ENCODE assay signal across 1 cellular context in the genomic region with DNA sequence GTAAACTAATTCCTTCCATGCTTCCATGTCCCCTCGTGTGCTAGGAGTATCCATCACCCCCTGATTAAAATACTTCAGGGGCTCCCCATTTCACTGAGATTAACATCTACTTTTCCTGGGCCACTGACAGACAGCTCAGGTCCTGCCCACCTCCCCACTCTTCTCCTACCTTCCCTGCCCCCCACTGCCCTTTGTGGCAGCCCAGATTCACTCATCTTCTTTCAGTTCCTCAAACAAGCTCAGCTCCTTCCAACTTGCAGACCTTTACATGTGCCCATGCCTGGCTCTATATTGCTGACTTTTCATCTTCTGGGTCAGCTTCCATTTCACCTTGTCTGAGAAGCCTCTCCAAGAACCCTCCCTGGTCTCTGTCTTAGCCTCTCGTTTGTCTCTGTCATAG.
TF ChIP-seq lines count a peak whose summit lies in the region.

No MANE protein-coding gene starts in this region.

TF ChIP-seq in GM12878, 131 proteins besides CTCF, POLR2A, EP300 and RAD21 (continued from another document and continues in another):
- TF ChIP-seq, protein P1, sequence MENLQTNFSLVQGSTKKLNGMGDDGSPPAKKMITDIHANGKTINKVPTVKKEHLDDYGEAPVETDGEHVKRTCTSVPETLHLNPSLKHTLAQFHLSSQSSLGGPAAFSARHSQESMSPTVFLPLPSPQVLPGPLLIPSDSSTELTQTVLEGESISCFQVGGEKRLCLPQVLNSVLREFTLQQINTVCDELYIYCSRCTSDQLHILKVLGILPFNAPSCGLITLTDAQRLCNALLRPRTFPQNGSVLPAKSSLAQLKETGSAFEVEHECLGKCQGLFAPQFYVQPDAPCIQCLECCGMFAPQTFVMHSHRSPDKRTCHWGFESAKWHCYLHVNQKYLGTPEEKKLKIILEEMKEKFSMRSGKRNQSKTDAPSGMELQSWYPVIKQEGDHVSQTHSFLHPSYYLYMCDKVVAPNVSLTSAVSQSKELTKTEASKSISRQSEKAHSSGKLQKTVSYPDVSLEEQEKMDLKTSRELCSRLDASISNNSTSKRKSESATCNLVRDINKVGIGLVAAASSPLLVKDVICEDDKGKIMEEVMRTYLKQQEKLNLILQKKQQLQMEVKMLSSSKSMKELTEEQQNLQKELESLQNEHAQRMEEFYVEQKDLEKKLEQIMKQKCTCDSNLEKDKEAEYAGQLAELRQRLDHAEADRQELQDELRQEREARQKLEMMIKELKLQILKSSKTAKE (IDR thresholded peaks at IDR 0.05; ENCODE audit: low read depth, poor library complexity, severe bottlenecking): peak; percentile 27
- TF ChIP-seq BACH1 (IDR thresholded peaks at IDR 0.05; ENCODE audit: borderline replicate concordance) (no peak; the same call in 1 of the 2 replicates), SREBF2 (IDR thresholded peaks at IDR 0.05; ENCODE audit: low read length) (no peak), TBL1XR1 (IDR thresholded peaks at IDR 0.05; ENCODE audit: low read depth, low read length) (peak; percentile 69; the same call in 1 of the 2 replicates), NFXL1 (IDR thresholded peaks at IDR 0.05; ENCODE audit: borderline replicate concordance) (no peak), GABPA (IDR thresholded peaks at IDR 0.05; ENCODE audit: low read depth) (no peak), SREBF1 (IDR thresholded peaks at IDR 0.05; ENCODE audit: low read length) (no peak), RFX5 (IDR thresholded peaks at IDR 0.05; ENCODE audit: low read depth, low read length) (no peak), RAD51 (IDR thresholded peaks at IDR 0.05) (no peak), ZBED1 (IDR thresholded peaks at IDR 0.05; ENCODE audit: borderline replicate concordance) (no peak), SMC3 (IDR thresholded peaks at IDR 0.05; ENCODE audit: borderline replicate concordance, low read length) (peak; percentile 13; the same call in 1 of the 2 replicates), DPF2 (IDR thresholded peaks at IDR 0.05) (peak; percentile 95), ZSCAN29 (IDR thresholded peaks at IDR 0.05) (no peak), RUNX3 (IDR thresholded peaks at IDR 0.05; ENCODE audit: low read length) (peak; percentile 92), REST (IDR thresholded peaks at IDR 0.05; ENCODE audit: low read depth, low read length) (0 out of 2 replicates have a peak, but pooled peaks have one; percentile 11), SUPT20H (IDR thresholded peaks at IDR 0.05; ENCODE audit: borderline replicate concordance, control insufficient read depth, low read depth, low read length) (no peak), IRF4 (IDR thresholded peaks at IDR 0.05; ENCODE audit: low read depth, low read length) (peak; percentile 99), CHD4 (IDR thresholded peaks at IDR 0.05) (no peak), NR2C1 (IDR thresholded peaks at IDR 0.05) (no peak), MXI1 (IDR thresholded peaks at IDR 0.05; ENCODE audit: low read depth, low read length) (no peak), NFYA (IDR thresholded peaks at IDR 0.05; ENCODE audit: borderline replicate concordance, low read depth, low read length) (no peak), RBBP5 (conservative IDR thresholded peaks at IDR 0.05) (no peak), IKZF1 (conservative IDR thresholded peaks at IDR 0.05) (peak; percentile 51; the same call in 1 of the 2 replicates), ATF3 (IDR thresholded peaks at IDR 0.05; ENCODE audit: borderline replicate concordance, extremely low read depth, low read depth, low read length) (no peak), E4F1 (IDR thresholded peaks at IDR 0.05; ENCODE audit: borderline replicate concordance, partially characterized antibody) (no peak), EGR1 (IDR thresholded peaks at IDR 0.05; ENCODE audit: borderline replicate concordance in 1 of 2, low read depth in 2 of 2, low read length in 2 of 2) (no peak), NRF1 (conservative IDR thresholded peaks at IDR 0.05; ENCODE audit: low read depth, low read length) (no peak), PAX5 (IDR thresholded peaks at IDR 0.05; ENCODE audit: borderline replicate concordance, low read depth, low read length) (peak; percentile 84), YY1 (IDR thresholded peaks at IDR 0.05; ENCODE audit: low read depth, low read length) (peak; percentile 36; the same call in 1 of the 2 replicates), ZNF622 (IDR thresholded peaks at IDR 0.05) (no peak), SIX5 (IDR thresholded peaks at IDR 0.05; ENCODE audit: low read depth, low read length, severe bottlenecking) (no peak), HDAC6 (IDR thresholded peaks at IDR 0.05; ENCODE audit: unreplicated experiment) (no peak), MYB (IDR thresholded peaks at IDR 0.05; ENCODE audit: borderline replicate concordance, low read depth, low read length) (no peak), BCL11A (IDR thresholded peaks at IDR 0.05; ENCODE audit: low read depth, low read length) (peak; percentile 94), MEF2A (IDR thresholded peaks at IDR 0.05; ENCODE audit: insufficient read depth, low read depth, low read length) (0 out of 2 replicates have a peak, but pooled peaks have one; percentile 56), SMAD5 (IDR thresholded peaks at IDR 0.05; ENCODE audit: low read depth) (no peak), HDAC2 (IDR thresholded peaks at IDR 0.05) (no peak), ESRRA (IDR thresholded peaks at IDR 0.05; ENCODE audit: low read length) (no peak), NR2F1 (conservative IDR thresholded peaks at IDR 0.05) (peak; percentile 89), RELA (IDR thresholded peaks at IDR 0.05; ENCODE audit: borderline replicate concordance, partially characterized antibody) (no peak), TCF12 (IDR thresholded peaks at IDR 0.05; ENCODE audit: low read depth, low read length) (peak; percentile 73; the same call in 1 of the 2 replicates), IRF5 (IDR thresholded peaks at IDR 0.05; ENCODE audit: borderline replicate concordance) (no peak), JUND (IDR thresholded peaks at IDR 0.05; ENCODE audit: low read depth, low read length) (peak; percentile 32; the same call in 1 of the 2 replicates)
- TF ChIP-seq, protein P2, sequence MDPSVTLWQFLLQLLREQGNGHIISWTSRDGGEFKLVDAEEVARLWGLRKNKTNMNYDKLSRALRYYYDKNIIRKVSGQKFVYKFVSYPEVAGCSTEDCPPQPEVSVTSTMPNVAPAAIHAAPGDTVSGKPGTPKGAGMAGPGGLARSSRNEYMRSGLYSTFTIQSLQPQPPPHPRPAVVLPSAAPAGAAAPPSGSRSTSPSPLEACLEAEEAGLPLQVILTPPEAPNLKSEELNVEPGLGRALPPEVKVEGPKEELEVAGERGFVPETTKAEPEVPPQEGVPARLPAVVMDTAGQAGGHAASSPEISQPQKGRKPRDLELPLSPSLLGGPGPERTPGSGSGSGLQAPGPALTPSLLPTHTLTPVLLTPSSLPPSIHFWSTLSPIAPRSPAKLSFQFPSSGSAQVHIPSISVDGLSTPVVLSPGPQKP (IDR thresholded peaks at IDR 0.05; ENCODE audit: low read depth, low read length): no peak
- TF ChIP-seq, protein P3, sequence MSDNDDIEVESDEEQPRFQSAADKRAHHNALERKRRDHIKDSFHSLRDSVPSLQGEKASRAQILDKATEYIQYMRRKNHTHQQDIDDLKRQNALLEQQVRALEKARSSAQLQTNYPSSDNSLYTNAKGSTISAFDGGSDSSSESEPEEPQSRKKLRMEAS (IDR thresholded peaks at IDR 0.05; ENCODE audit: low read depth, low read length): no peak
- TF ChIP-seq, protein P4, sequence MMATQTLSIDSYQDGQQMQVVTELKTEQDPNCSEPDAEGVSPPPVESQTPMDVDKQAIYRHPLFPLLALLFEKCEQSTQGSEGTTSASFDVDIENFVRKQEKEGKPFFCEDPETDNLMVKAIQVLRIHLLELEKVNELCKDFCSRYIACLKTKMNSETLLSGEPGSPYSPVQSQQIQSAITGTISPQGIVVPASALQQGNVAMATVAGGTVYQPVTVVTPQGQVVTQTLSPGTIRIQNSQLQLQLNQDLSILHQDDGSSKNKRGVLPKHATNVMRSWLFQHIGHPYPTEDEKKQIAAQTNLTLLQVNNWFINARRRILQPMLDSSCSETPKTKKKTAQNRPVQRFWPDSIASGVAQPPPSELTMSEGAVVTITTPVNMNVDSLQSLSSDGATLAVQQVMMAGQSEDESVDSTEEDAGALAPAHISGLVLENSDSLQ (IDR thresholded peaks at IDR 0.05): peak; percentile 92
- TF ChIP-seq, protein P5, sequence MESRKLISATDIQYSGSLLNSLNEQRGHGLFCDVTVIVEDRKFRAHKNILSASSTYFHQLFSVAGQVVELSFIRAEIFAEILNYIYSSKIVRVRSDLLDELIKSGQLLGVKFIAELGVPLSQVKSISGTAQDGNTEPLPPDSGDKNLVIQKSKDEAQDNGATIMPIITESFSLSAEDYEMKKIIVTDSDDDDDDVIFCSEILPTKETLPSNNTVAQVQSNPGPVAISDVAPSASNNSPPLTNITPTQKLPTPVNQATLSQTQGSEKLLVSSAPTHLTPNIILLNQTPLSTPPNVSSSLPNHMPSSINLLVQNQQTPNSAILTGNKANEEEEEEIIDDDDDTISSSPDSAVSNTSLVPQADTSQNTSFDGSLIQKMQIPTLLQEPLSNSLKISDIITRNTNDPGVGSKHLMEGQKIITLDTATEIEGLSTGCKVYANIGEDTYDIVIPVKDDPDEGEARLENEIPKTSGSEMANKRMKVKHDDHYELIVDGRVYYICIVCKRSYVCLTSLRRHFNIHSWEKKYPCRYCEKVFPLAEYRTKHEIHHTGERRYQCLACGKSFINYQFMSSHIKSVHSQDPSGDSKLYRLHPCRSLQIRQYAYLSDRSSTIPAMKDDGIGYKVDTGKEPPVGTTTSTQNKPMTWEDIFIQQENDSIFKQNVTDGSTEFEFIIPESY (IDR thresholded peaks at IDR 0.05): no peak
